In genomic region chr3:25455316-25456232, GRCh38 we compare ENCODE assay signal across 11 cellular contexts. TPM values are rescaled to one million over a fixed set of nuclear protein-coding genes. Genes with fewer than 3 reads are reported as not detected.
A peak's percentile ranks its signal among the peaks of the same experiment; 100 is the strongest.
DNase-seq lines count a peak whose midpoint lies in the region; ATAC-seq and TF ChIP-seq lines count a peak whose summit lies in the region.
"Had no signal": no experiment of that assay in that cellular context is flagged by ENCODE, and none has a peak within 500 bp of the region (broad histone marks: within the 10 kb centered on the region; RNA-seq: fewer than 3 reads in every experiment).

No MANE protein-coding gene starts in this region.

- H3K4me1 ChIP-seq in HUES64 (ENCODE audit: insufficient read depth, low read length) (peaks cover 38% of the 10 kb centered on the region), right lobe of liver (peaks cover 0 to 6% (median 0%) of the 10 kb centered on the region in 4 donors), tibial artery (peaks cover 0 to 60% (median 47%) of the 10 kb centered on the region in 4 donors)

- H3K27me3 ChIP-seq in HUES64 (ENCODE audit: insufficient read depth, low read length) (no peaks in the 10 kb centered on the region), right lobe of liver (no peaks in the 10 kb centered on the region), tibial artery (no peaks in the 10 kb centered on the region)

- H3K4me3 ChIP-seq in HUES64 (ENCODE audit: low read length), result no peak overlapping the region
- no peak overlapping the region for H3K4me3 ChIP-seq in choroid plexus epithelial cell (ENCODE audit: low read depth, low read length)
- H3K4me3 ChIP-seq in right lobe of liver, result no peak overlapping the region
- peak overlapping the region; percentile 3 to 20 for H3K4me3 ChIP-seq in tibial artery

- H3K36me3 ChIP-seq in HUES64 (ENCODE audit: insufficient read depth, low read length), result no peaks in the 10 kb centered on the region
- no peaks in the 10 kb centered on the region for H3K36me3 ChIP-seq in right lobe of liver
- H3K36me3 ChIP-seq in tibial artery, result no peaks in the 10 kb centered on the region

- no peak for TF ChIP-seq CTCF in choroid plexus epithelial cell (conservative IDR thresholded peaks at IDR 0.05; ENCODE audit: low read depth, low read length)
- no peak for TF ChIP-seq CTCF in right lobe of liver (IDR thresholded peaks at IDR 0.05)
- no peak for TF ChIP-seq CTCF in tibial artery (IDR thresholded peaks at IDR 0.05)

- no peak overlapping the region for H3K27ac Mint-ChIP-seq in activated T-helper 2 cell treated with anti-CD3 and anti-CD28 coated beads, Interferon-gamma antibody, Interleukin-2, Interleukin-4, amounts not matched to agents 10 μg/mL and 5 μg/mL and 100 μg/mL, durations not matched to agents 14 hours and 24 hours and 36 hours
- H3K27ac Mint-ChIP-seq in activated CD8-positive, alpha-beta memory T cell treated with anti-CD3 and anti-CD28 coated beads, Interleukin-2, amount 10 ng/mL, durations not matched to agents 7 days and 5 days, result no peak overlapping the region
- H3K27ac Mint-ChIP-seq: activated naive CD4-positive, alpha-beta T cell treated with anti-CD3 and anti-CD28 coated beads for 36 hours; T-helper 1 cell treated with Interleukin-12 subunit alpha and Interleukin-12 subunit beta and Interleukin-4 antibody, amounts not matched to agents 30 μg/mL and 1 μg/mL, for 36 hours had no signal

- H3K9ac ChIP-seq in HUES64 (ENCODE audit: low read depth, low read length), result no peak overlapping the region; the same call in 1 of the 2 replicates

- intact Hi-C loops in right lobe of liver (cut with DNase I), result no loop called here
- intact Hi-C loops in tibial artery (cut with DNase I; ENCODE audit: low total_unique reads), result no loop called here
- intact Hi-C loops in activated T-helper 2 cell treated with anti-CD3 and anti-CD28 coated beads, Interferon-gamma antibody, Interleukin-2, Interleukin-4, amounts not matched to agents 10 μg/mL and 5 μg/mL and 100 μg/mL, durations not matched to agents 14 hours and 24 hours and 36 hours (cut with micrococcal nuclease), result no loop called here

- H3K27ac ChIP-seq in HUES64 (ENCODE audit: low read depth, low read length) (peak overlapping the region; percentile 85; the same call in 1 of the 2 replicates), right lobe of liver (peak overlapping the region in 1 of 3 donors; percentile 2), tibial artery (peak overlapping the region; percentile 65 to 77)

- ATAC-seq in right lobe of liver (peak in 3 of 4 donors; percentile 18 to 40 (median 26)), GM18909 (IDR thresholded peaks at IDR 0.05; ENCODE audit: poor library complexity, unreplicated experiment) (no peak)
- no peak for ATAC-seq in activated CD8-positive, alpha-beta memory T cell treated with anti-CD3 and anti-CD28 coated beads, Interleukin-2, amount 10 ng/mL, durations not matched to agents 7 days and 5 days

- peaks cover 3% of the 10 kb centered on the region for H3K27me3 Mint-ChIP-seq in activated T-helper 2 cell treated with anti-CD3 and anti-CD28 coated beads, Interferon-gamma antibody, Interleukin-2, Interleukin-4, amounts not matched to agents 10 μg/mL and 5 μg/mL and 100 μg/mL, durations not matched to agents 14 hours and 24 hours and 36 hours (ENCODE audit: low read depth)
- H3K27me3 Mint-ChIP-seq in activated CD8-positive, alpha-beta memory T cell treated with anti-CD3 and anti-CD28 coated beads, Interleukin-2, amount 10 ng/mL, durations not matched to agents 7 days and 5 days, result no peaks in the 10 kb centered on the region

- TF ChIP-seq POLR2A in right lobe of liver (IDR thresholded peaks at IDR 0.05), result no peak

- CTCF ChIA-PET in activated CD8-positive, alpha-beta memory T cell treated with anti-CD3 and anti-CD28 coated beads, Interleukin-2, amount 10 ng/mL, durations not matched to agents 7 days and 5 days (lab: Charles Lee), result no interaction called here

- H3K36me3 Mint-ChIP-seq in activated T-helper 2 cell treated with anti-CD3 and anti-CD28 coated beads, Interferon-gamma antibody, Interleukin-2, Interleukin-4, amounts not matched to agents 10 μg/mL and 5 μg/mL and 100 μg/mL, durations not matched to agents 14 hours and 24 hours and 36 hours (ENCODE audit: low read depth), result no peaks in the 10 kb centered on the region
- no peaks in the 10 kb centered on the region for H3K36me3 Mint-ChIP-seq in activated CD8-positive, alpha-beta memory T cell treated with anti-CD3 and anti-CD28 coated beads, Interleukin-2, amount 10 ng/mL, durations not matched to agents 7 days and 5 days

- H3K4me3 Mint-ChIP-seq in activated T-helper 2 cell treated with anti-CD3 and anti-CD28 coated beads, Interferon-gamma antibody, Interleukin-2, Interleukin-4, amounts not matched to agents 10 μg/mL and 5 μg/mL and 100 μg/mL, durations not matched to agents 14 hours and 24 hours and 36 hours (ENCODE audit: low read depth), result no peak overlapping the region
- no peak overlapping the region for H3K4me3 Mint-ChIP-seq in activated CD8-positive, alpha-beta memory T cell treated with anti-CD3 and anti-CD28 coated beads, Interleukin-2, amount 10 ng/mL, durations not matched to agents 7 days and 5 days
- H3K4me3 Mint-ChIP-seq: activated naive CD4-positive, alpha-beta T cell treated with anti-CD3 and anti-CD28 coated beads for 36 hours; T-helper 1 cell treated with Interleukin-12 subunit alpha and Interleukin-12 subunit beta and Interleukin-4 antibody, amounts not matched to agents 30 μg/mL and 1 μg/mL, for 36 hours had no signal

- no peaks in the 10 kb centered on the region for H3K9me3 Mint-ChIP-seq in activated T-helper 2 cell treated with anti-CD3 and anti-CD28 coated beads, Interferon-gamma antibody, Interleukin-2, Interleukin-4, amounts not matched to agents 10 μg/mL and 5 μg/mL and 100 μg/mL, durations not matched to agents 14 hours and 24 hours and 36 hours
- H3K9me3 Mint-ChIP-seq in activated CD8-positive, alpha-beta memory T cell treated with anti-CD3 and anti-CD28 coated beads, Interleukin-2, amount 10 ng/mL, durations not matched to agents 7 days and 5 days (ENCODE audit: low read depth), result no peaks in the 10 kb centered on the region
- H3K9me3 Mint-ChIP-seq: activated naive CD4-positive, alpha-beta T cell treated with anti-CD3 and anti-CD28 coated beads for 36 hours; T-helper 1 cell treated with Interleukin-12 subunit alpha and Interleukin-12 subunit beta and Interleukin-4 antibody, amounts not matched to agents 30 μg/mL and 1 μg/mL, for 36 hours had no signal

- H3K4me1 Mint-ChIP-seq in activated T-helper 2 cell treated with anti-CD3 and anti-CD28 coated beads, Interferon-gamma antibody, Interleukin-2, Interleukin-4, amounts not matched to agents 10 μg/mL and 5 μg/mL and 100 μg/mL, durations not matched to agents 14 hours and 24 hours and 36 hours (ENCODE audit: low read depth), result no peaks in the 10 kb centered on the region
- H3K4me1 Mint-ChIP-seq in activated CD8-positive, alpha-beta memory T cell treated with anti-CD3 and anti-CD28 coated beads, Interleukin-2, amount 10 ng/mL, durations not matched to agents 7 days and 5 days, result peaks cover 1% of the 10 kb centered on the region

- DNase-seq in choroid plexus epithelial cell (ENCODE audit: low read depth) (peak; percentile 77), right lobe of liver (no peak), tibial artery (peak in 1 of 2 donors; percentile 74), NCI-H748 (lab: John Stamatoyannopoulos, UW; ENCODE audit: unreplicated experiment) (no peak)
- DNase-seq in activated T-helper 2 cell treated with anti-CD3 and anti-CD28 coated beads, Interferon-gamma antibody, Interleukin-2, Interleukin-4, amounts not matched to agents 10 μg/mL and 5 μg/mL and 100 μg/mL, durations not matched to agents 14 hours and 24 hours and 36 hours (ENCODE audit: low spot score), result no peak
- DNase-seq in activated CD8-positive, alpha-beta memory T cell treated with anti-CD3 and anti-CD28 coated beads, Interleukin-2, amount 10 ng/mL, durations not matched to agents 7 days and 5 days, result no peak
- DNase-seq: activated naive CD4-positive, alpha-beta T cell treated with anti-CD3 and anti-CD28 coated beads for 36 hours; NCI-H1105 treated with DMSO at 0.1 percent for 48 hours had no signal

- WGBS in HUES64, result 78% methylated on average over 9 of the region's 9 CpGs
- WGBS in right lobe of liver (ENCODE audit: insufficient coverage, low coverage, low lambda C conversion rate, missing lambda C conversion rate), result 42% methylated on average over 8 of the region's 9 CpGs

- no peaks in the 10 kb centered on the region for H3K9me3 ChIP-seq in HUES64 (ENCODE audit: insufficient read depth, low read depth, low read length)
- H3K9me3 ChIP-seq in right lobe of liver, result no peaks in the 10 kb centered on the region
- H3K9me3 ChIP-seq in tibial artery, result no peaks in the 10 kb centered on the region

RNA-seq across cellular contexts. Expression of gene RARB, which starts 27.5 kb away (rescaled TPM):
- polyA plus RNA-seq in HUES64 (2013, experiment 1 of 2), result 0.95 TPM
- polyA plus RNA-seq in HUES64 (2013, experiment 2 of 2), result 1.8 TPM
- 1 to 10 TPM; 1.2 to 2.8 (median 2.1) TPM for total RNA-seq in right lobe of liver
- not detected in 2 replicates for total RNA-seq in activated T-helper 2 cell treated with anti-CD3 and anti-CD28 coated beads, Interferon-gamma antibody, Interleukin-2, Interleukin-4, amounts not matched to agents 10 μg/mL and 5 μg/mL and 100 μg/mL, durations not matched to agents 14 hours and 24 hours and 36 hours
- total RNA-seq in activated CD8-positive, alpha-beta memory T cell treated with anti-CD3 and anti-CD28 coated beads, Interleukin-2, amount 10 ng/mL, durations not matched to agents 7 days and 5 days, result not detected
- total RNA-seq: activated naive CD4-positive, alpha-beta T cell treated with anti-CD3 and anti-CD28 coated beads for 36 hours had no signal

Comparison
In these comparisons a context has a peak if more than half of its experiments do, and no peak if none do; other contexts are left out.
1. H3K4me3 ChIP-seq: peak in tibial artery (2 of 2); none in HUES64 (single experiment), choroid plexus epithelial cell (single experiment) and right lobe of liver (0 of 3).
2. ATAC-seq: peak in right lobe of liver (3 of 4); none in activated CD8-positive, alpha-beta memory T cell treated with anti-CD3 and anti-CD28 coated beads, Interleukin-2, amount 10 ng/mL, durations not matched to agents 7 days and 5 days (single experiment) and GM18909 (single experiment).